22 cellular contexts compared by ENCODE assay signal in genomic region chr14:54325766-54326165, GRCh38.
"Had no signal": no experiment of that assay in that cellular context is flagged by ENCODE, and none has a peak within 500 bp of the region (broad histone marks: within the 10 kb centered on the region; RNA-seq: fewer than 3 reads in every experiment).

No MANE protein-coding gene starts in this region.

- H3K9me3 ChIP-seq: MG63 had no signal

- H3K4me2 ChIP-seq: KMS-11 had no signal

- H3K27me3 ChIP-seq: MG63 had no signal

- H3K9me3 Mint-ChIP-seq: activated CD4-positive, alpha-beta memory T cell treated with anti-CD3 and anti-CD28 coated beads for 36 hours; activated CD4-positive, alpha-beta T cell treated with anti-CD3 and anti-CD28 coated beads, Interleukin-2, amount 10 ng/mL, durations not matched to agents 24 days and 14 days; activated naive CD4-positive, alpha-beta T cell treated with anti-CD3 and anti-CD28 coated beads, Interleukin-2, amount 50 U/mL, for 72 hours; activated naive CD8-positive, alpha-beta T cell treated with anti-CD3 and anti-CD28 coated beads, Interleukin-2, amount 50 U/mL, for 24 hours; activated T-cell treated with anti-CD3 and anti-CD28 coated beads, Interleukin-2, amount 50 U/mL, for 4 hours; T-helper 1 cell treated with Interleukin-12 subunit alpha and Interleukin-12 subunit beta and Interleukin-4 antibody, amounts not matched to agents 30 μg/mL and 1 μg/mL, for 36 hours had no signal

- DNase-seq: activated CD4-positive, alpha-beta memory T cell treated with anti-CD3 and anti-CD28 coated beads for 36 hours; activated CD4-positive, alpha-beta T cell treated with anti-CD3 and anti-CD28 coated beads, Interleukin-2, amount 10 ng/mL, durations not matched to agents 24 days and 14 days; activated CD4-positive, CD25-positive, alpha-beta regulatory T cell treated with anti-CD3 and anti-CD28 coated beads, Interleukin-2, amount 50 U/mL, for 72 hours; activated CD8-positive, alpha-beta memory T cell treated with anti-CD3 and anti-CD28 coated beads for 24 hours; activated effector memory CD4-positive, alpha-beta T cell treated with anti-CD3 and anti-CD28 coated beads, Interleukin-2, amount 50 U/mL, for 16 hours; activated naive CD4-positive, alpha-beta T cell treated with Interleukin-2 at 50 U/mL for 16 hours; activated naive CD8-positive, alpha-beta T cell treated with anti-CD3 and anti-CD28 coated beads, Interleukin-2, amount 50 U/mL, for 24 hours; activated T-cell treated with anti-CD3 and anti-CD28 coated beads, Interleukin-2, amount 50 U/mL, for 4 hours; amygdala; MG63; NCI-H1105 treated with DMSO at 0.1 percent for 48 hours; NCI-H1436 treated with DMSO at 0.1 percent for 48 hours; NCI-H187; NCI-H2081; NCI-H510A treated with DMSO at 0.1 percent for 48 hours; NCI-H69; PC-3; SHP77 treated with DMSO at 0.1 percent for 48 hours had no signal

- H3K4me1 Mint-ChIP-seq: activated CD4-positive, alpha-beta T cell treated with anti-CD3 and anti-CD28 coated beads, Interleukin-2, amount 10 ng/mL, durations not matched to agents 24 days and 14 days; activated naive CD8-positive, alpha-beta T cell treated with anti-CD3 and anti-CD28 coated beads, Interleukin-2, amount 50 U/mL, for 24 hours had no signal

- H3K36me3 ChIP-seq: MG63 had no signal

- H3K27ac Mint-ChIP-seq: activated CD4-positive, alpha-beta memory T cell treated with anti-CD3 and anti-CD28 coated beads for 36 hours; activated CD4-positive, alpha-beta T cell treated with anti-CD3 and anti-CD28 coated beads, Interleukin-2, amount 10 ng/mL, durations not matched to agents 24 days and 14 days; activated naive CD4-positive, alpha-beta T cell treated with anti-CD3 and anti-CD28 coated beads, Interleukin-2, amount 50 U/mL, for 72 hours; activated naive CD8-positive, alpha-beta T cell treated with anti-CD3 and anti-CD28 coated beads, Interleukin-2, amount 50 U/mL, for 24 hours; brain; T-helper 1 cell treated with Interleukin-12 subunit alpha and Interleukin-12 subunit beta and Interleukin-4 antibody, amounts not matched to agents 30 μg/mL and 1 μg/mL, for 36 hours had no signal

- H3K4me3 Mint-ChIP-seq: activated CD4-positive, alpha-beta memory T cell treated with anti-CD3 and anti-CD28 coated beads for 36 hours; activated CD4-positive, alpha-beta T cell treated with anti-CD3 and anti-CD28 coated beads, Interleukin-2, amount 10 ng/mL, durations not matched to agents 24 days and 14 days; activated naive CD8-positive, alpha-beta T cell treated with anti-CD3 and anti-CD28 coated beads, Interleukin-2, amount 50 U/mL, for 24 hours; activated T-cell treated with anti-CD3 and anti-CD28 coated beads, Interleukin-2, amount 50 U/mL, for 4 hours; brain; T-helper 1 cell treated with Interleukin-12 subunit alpha and Interleukin-12 subunit beta and Interleukin-4 antibody, amounts not matched to agents 30 μg/mL and 1 μg/mL, for 36 hours had no signal

- H3K27ac ChIP-seq: KMS-11 had no signal

- ATAC-seq: activated naive CD4-positive, alpha-beta T cell treated with anti-CD3 and anti-CD28 coated beads, Interleukin-2, amount 50 U/mL, for 72 hours; activated naive CD8-positive, alpha-beta T cell treated with anti-CD3 and anti-CD28 coated beads, Interleukin-2, amount 50 U/mL, for 24 hours; activated T-cell treated with anti-CD3 and anti-CD28 coated beads, Interleukin-2, amount 50 U/mL, for 4 hours; PC-3 had no signal

- H3K36me3 Mint-ChIP-seq: activated CD4-positive, alpha-beta memory T cell treated with anti-CD3 and anti-CD28 coated beads for 36 hours; activated naive CD4-positive, alpha-beta T cell treated with anti-CD3 and anti-CD28 coated beads, Interleukin-2, amount 50 U/mL, for 72 hours; brain had no signal

- H3K4me3 ChIP-seq: MG63 had no signal
